ENCODE assay signal across 1 cellular context in the genomic region with DNA sequence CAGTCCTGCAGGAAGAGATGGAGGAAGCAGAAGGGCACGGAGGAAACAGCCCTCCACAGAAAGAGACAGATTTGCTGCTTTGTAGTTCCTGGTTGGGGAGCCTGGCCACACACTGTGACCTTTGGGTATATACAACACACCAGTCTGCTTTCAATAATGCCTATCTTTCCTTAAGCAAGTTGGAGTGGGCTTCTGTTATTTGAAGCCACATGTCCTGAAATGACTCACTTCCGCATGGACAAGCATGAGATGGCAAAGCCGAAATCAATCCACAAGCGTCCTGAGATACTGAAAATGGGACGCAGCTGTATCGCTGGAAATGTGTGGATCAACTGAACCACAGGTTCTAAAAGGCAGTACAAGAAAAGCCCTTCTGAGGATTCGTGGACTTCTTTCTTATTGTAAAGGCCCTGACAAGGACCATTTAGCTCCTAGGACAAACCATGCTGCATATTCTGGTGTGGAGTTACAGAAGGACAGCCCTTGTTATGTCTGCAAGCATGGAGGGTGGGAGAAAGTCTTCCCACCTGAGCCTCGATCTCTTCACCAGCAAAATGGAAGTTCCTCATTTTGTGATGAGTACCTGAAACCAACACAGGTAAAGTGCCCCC.
A peak's percentile ranks its signal among the peaks of the same experiment; 100 is the strongest.
TF ChIP-seq lines count a peak whose summit lies in the region.

No MANE protein-coding gene starts in this region.

TF ChIP-seq in K562, 482 proteins besides CTCF, POLR2A, EP300 and RAD21 (continues in another document):
- TF ChIP-seq ZNF224 (CRISPR knock-in tag; IDR thresholded peaks at IDR 0.05) (no peak), NFYB (IDR thresholded peaks at IDR 0.05; ENCODE audit: extremely low read depth, insufficient read length) (no peak), ZNF57 (CRISPR knock-in tag; IDR thresholded peaks at IDR 0.05) (no peak), NELFE (IDR thresholded peaks at IDR 0.05; ENCODE audit: insufficient read depth, insufficient read length) (no peak), HMGN3 (IDR thresholded peaks at IDR 0.05; ENCODE audit: borderline replicate concordance, extremely low read depth, insufficient read length, low read depth, low read length) (no peak), ARHGAP35 (IDR thresholded peaks at IDR 0.05; ENCODE audit: partially characterized antibody) (no peak), FOXA1 (IDR thresholded peaks at IDR 0.05; ENCODE audit: borderline replicate concordance) (no peak), NCOA4 (IDR thresholded peaks at IDR 0.05; ENCODE audit: partially characterized antibody) (no peak), ZNF184 (CRISPR knock-in tag; IDR thresholded peaks at IDR 0.05) (no peak), NUFIP1 (IDR thresholded peaks at IDR 0.05; ENCODE audit: partially characterized antibody) (no peak), GTF2E2 (tag; IDR thresholded peaks at IDR 0.05) (no peak), KLF13 (tag; IDR thresholded peaks at IDR 0.05; ENCODE audit: borderline replicate concordance, low read depth) (no peak), MYC (IDR thresholded peaks at IDR 0.05; ENCODE audit: low read depth, low read length) (peak; percentile 37; the same call in 1 of the 2 replicates), MYC (CRISPR knock-in tag; IDR thresholded peaks at IDR 0.05; ENCODE audit: borderline replicate concordance, low read depth) (no peak), TCFL5 (CRISPR knock-in tag; conservative IDR thresholded peaks at IDR 0.05) (no peak), MED1 (CRISPR knock-in tag; IDR thresholded peaks at IDR 0.05; ENCODE audit: borderline replicate concordance) (no peak), NRF1 (conservative IDR thresholded peaks at IDR 0.05 in 1 of 2, IDR thresholded peaks at IDR 0.05 in 1 of 2) (no peak), EP400 (IDR thresholded peaks at IDR 0.05) (peak; percentile 38; the same call in 1 of the 2 replicates), ZKSCAN3 (CRISPR knock-in tag; IDR thresholded peaks at IDR 0.05) (no peak), NEUROD1 (IDR thresholded peaks at IDR 0.05; ENCODE audit: borderline replicate concordance, low read depth, low read length, partially characterized antibody) (no peak), CBX3 (IDR thresholded peaks at IDR 0.05; ENCODE audit: borderline replicate concordance in 1 of 2, low read length in 2 of 2) (no peak), ZNF830 (CRISPR knock-in tag; IDR thresholded peaks at IDR 0.05) (no peak), HNRNPH1 (optimal IDR thresholded peaks at IDR 0.05; ENCODE audit: low read depth, low read length) (no peak), C11orf30 (IDR thresholded peaks at IDR 0.05; ENCODE audit: low read depth) (0 out of 2 replicates have a peak, but pooled peaks have one; percentile 7), ILK (tag; IDR thresholded peaks at IDR 0.05; ENCODE audit: borderline replicate concordance, low read depth) (no peak), HNRNPK (IDR thresholded peaks at IDR 0.05; ENCODE audit: low read depth, low read length, poor library complexity, severe bottlenecking) (no peak), NFIC (IDR thresholded peaks at IDR 0.05) (no peak), THRAP3 (IDR thresholded peaks at IDR 0.05; ENCODE audit: borderline replicate concordance) (no peak), TCF3 (CRISPR knock-in tag; IDR thresholded peaks at IDR 0.05) (no peak), HOXB6 (CRISPR knock-in tag; IDR thresholded peaks at IDR 0.05; ENCODE audit: borderline replicate concordance) (no peak), PHB2 (IDR thresholded peaks at IDR 0.05; ENCODE audit: low read depth) (no peak), FOXP1 (CRISPR knock-in tag; IDR thresholded peaks at IDR 0.05) (no peak), RBM25 (IDR thresholded peaks at IDR 0.05; ENCODE audit: low read depth, low read length, severe bottlenecking) (no peak)
- TF ChIP-seq, protein P1, sequence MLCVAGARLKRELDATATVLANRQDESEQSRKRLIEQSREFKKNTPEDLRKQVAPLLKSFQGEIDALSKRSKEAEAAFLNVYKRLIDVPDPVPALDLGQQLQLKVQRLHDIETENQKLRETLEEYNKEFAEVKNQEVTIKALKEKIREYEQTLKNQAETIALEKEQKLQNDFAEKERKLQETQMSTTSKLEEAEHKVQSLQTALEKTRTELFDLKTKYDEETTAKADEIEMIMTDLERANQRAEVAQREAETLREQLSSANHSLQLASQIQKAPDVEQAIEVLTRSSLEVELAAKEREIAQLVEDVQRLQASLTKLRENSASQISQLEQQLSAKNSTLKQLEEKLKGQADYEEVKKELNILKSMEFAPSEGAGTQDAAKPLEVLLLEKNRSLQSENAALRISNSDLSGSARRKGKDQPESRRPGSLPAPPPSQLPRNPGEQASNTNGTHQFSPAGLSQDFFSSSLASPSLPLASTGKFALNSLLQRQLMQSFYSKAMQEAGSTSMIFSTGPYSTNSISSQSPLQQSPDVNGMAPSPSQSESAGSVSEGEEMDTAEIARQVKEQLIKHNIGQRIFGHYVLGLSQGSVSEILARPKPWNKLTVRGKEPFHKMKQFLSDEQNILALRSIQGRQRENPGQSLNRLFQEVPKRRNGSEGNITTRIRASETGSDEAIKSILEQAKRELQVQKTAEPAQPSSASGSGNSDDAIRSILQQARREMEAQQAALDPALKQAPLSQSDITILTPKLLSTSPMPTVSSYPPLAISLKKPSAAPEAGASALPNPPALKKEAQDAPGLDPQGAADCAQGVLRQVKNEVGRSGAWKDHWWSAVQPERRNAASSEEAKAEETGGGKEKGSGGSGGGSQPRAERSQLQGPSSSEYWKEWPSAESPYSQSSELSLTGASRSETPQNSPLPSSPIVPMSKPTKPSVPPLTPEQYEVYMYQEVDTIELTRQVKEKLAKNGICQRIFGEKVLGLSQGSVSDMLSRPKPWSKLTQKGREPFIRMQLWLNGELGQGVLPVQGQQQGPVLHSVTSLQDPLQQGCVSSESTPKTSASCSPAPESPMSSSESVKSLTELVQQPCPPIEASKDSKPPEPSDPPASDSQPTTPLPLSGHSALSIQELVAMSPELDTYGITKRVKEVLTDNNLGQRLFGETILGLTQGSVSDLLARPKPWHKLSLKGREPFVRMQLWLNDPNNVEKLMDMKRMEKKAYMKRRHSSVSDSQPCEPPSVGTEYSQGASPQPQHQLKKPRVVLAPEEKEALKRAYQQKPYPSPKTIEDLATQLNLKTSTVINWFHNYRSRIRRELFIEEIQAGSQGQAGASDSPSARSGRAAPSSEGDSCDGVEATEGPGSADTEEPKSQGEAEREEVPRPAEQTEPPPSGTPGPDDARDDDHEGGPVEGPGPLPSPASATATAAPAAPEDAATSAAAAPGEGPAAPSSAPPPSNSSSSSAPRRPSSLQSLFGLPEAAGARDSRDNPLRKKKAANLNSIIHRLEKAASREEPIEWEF (CRISPR knock-in tag; IDR thresholded peaks at IDR 0.05) = no peak
- TF ChIP-seq, protein P2, sequence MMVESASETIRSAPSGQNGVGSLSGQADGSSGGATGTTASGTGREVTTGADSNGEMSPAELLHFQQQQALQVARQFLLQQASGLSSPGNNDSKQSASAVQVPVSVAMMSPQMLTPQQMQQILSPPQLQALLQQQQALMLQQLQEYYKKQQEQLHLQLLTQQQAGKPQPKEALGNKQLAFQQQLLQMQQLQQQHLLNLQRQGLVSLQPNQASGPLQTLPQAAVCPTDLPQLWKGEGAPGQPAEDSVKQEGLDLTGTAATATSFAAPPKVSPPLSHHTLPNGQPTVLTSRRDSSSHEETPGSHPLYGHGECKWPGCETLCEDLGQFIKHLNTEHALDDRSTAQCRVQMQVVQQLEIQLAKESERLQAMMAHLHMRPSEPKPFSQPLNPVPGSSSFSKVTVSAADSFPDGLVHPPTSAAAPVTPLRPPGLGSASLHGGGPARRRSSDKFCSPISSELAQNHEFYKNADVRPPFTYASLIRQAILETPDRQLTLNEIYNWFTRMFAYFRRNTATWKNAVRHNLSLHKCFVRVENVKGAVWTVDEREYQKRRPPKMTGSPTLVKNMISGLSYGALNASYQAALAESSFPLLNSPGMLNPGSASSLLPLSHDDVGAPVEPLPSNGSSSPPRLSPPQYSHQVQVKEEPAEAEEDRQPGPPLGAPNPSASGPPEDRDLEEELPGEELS (CRISPR knock-in tag; IDR thresholded peaks at IDR 0.05; ENCODE audit: borderline replicate concordance) = no peak
- TF ChIP-seq, protein P3, sequence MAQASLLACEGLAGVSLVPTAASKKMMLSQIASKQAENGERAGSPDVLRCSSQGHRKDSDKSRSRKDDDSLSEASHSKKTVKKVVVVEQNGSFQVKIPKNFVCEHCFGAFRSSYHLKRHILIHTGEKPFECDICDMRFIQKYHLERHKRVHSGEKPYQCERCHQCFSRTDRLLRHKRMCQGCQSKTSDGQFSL (CRISPR knock-in tag; IDR thresholded peaks at IDR 0.05) = no peak
- TF ChIP-seq, protein P3 (tag; IDR thresholded peaks at IDR 0.05) = no peak
- TF ChIP-seq, protein P4, sequence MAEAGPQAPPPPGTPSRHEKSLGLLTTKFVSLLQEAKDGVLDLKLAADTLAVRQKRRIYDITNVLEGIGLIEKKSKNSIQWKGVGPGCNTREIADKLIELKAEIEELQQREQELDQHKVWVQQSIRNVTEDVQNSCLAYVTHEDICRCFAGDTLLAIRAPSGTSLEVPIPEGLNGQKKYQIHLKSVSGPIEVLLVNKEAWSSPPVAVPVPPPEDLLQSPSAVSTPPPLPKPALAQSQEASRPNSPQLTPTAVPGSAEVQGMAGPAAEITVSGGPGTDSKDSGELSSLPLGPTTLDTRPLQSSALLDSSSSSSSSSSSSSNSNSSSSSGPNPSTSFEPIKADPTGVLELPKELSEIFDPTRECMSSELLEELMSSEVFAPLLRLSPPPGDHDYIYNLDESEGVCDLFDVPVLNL (CRISPR knock-in tag; IDR thresholded peaks at IDR 0.05; ENCODE audit: low read depth) = no peak
- TF ChIP-seq, protein P5, sequence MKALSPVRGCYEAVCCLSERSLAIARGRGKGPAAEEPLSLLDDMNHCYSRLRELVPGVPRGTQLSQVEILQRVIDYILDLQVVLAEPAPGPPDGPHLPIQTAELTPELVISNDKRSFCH (CRISPR knock-in tag; IDR thresholded peaks at IDR 0.05) = no peak
- TF ChIP-seq, protein P5 (tag; IDR thresholded peaks at IDR 0.05) = no peak
- TF ChIP-seq, protein P6, sequence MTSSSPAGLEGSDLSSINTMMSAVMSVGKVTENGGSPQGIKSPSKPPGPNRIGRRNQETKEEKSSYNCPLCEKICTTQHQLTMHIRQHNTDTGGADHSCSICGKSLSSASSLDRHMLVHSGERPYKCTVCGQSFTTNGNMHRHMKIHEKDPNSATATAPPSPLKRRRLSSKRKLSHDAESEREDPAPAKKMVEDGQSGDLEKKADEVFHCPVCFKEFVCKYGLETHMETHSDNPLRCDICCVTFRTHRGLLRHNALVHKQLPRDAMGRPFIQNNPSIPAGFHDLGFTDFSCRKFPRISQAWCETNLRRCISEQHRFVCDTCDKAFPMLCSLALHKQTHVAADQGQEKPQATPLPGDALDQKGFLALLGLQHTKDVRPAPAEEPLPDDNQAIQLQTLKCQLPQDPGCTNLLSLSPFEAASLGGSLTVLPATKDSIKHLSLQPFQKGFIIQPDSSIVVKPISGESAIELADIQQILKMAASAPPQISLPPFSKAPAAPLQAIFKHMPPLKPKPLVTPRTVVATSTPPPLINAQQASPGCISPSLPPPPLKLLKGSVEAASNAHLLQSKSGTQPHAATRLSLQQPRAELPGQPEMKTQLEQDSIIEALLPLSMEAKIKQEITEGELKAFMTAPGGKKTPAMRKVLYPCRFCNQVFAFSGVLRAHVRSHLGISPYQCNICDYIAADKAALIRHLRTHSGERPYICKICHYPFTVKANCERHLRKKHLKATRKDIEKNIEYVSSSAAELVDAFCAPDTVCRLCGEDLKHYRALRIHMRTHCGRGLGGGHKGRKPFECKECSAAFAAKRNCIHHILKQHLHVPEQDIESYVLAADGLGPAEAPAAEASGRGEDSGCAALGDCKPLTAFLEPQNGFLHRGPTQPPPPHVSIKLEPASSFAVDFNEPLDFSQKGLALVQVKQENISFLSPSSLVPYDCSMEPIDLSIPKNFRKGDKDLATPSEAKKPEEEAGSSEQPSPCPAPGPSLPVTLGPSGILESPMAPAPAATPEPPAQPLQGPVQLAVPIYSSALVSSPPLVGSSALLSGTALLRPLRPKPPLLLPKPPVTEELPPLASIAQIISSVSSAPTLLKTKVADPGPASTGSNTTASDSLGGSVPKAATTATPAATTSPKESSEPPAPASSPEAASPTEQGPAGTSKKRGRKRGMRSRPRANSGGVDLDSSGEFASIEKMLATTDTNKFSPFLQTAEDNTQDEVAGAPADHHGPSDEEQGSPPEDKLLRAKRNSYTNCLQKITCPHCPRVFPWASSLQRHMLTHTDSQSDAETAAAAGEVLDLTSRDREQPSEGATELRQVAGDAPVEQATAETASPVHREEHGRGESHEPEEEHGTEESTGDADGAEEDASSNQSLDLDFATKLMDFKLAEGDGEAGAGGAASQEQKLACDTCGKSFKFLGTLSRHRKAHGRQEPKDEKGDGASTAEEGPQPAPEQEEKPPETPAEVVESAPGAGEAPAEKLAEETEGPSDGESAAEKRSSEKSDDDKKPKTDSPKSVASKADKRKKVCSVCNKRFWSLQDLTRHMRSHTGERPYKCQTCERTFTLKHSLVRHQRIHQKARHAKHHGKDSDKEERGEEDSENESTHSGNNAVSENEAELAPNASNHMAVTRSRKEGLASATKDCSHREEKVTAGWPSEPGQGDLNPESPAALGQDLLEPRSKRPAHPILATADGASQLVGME (CRISPR knock-in tag; IDR thresholded peaks at IDR 0.05) = no peak
- TF ChIP-seq, protein P7, sequence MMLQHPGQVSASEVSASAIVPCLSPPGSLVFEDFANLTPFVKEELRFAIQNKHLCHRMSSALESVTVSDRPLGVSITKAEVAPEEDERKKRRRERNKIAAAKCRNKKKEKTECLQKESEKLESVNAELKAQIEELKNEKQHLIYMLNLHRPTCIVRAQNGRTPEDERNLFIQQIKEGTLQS (IDR thresholded peaks at IDR 0.05) = peak; percentile 32; the same call in 1 of the 2 replicates
- TF ChIP-seq, protein P7 (CRISPR knock-in tag; conservative IDR thresholded peaks at IDR 0.05) = no peak
- TF ChIP-seq, protein P8, sequence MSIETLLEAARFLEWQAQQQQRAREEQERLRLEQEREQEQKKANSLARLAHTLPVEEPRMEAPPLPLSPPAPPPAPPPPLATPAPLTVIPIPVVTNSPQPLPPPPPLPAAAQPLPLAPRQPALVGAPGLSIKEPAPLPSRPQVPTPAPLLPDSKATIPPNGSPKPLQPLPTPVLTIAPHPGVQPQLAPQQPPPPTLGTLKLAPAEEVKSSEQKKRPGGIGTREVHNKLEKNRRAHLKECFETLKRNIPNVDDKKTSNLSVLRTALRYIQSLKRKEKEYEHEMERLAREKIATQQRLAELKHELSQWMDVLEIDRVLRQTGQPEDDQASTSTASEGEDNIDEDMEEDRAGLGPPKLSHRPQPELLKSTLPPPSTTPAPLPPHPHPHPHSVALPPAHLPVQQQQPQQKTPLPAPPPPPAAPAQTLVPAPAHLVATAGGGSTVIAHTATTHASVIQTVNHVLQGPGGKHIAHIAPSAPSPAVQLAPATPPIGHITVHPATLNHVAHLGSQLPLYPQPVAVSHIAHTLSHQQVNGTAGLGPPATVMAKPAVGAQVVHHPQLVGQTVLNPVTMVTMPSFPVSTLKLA (conservative IDR thresholded peaks at IDR 0.05) = 0 out of 4 replicates have a peak, but pooled peaks of 1 of the 2 experiments have one; percentile 11
